9 cellular contexts compared by ENCODE assay signal in the genomic region with DNA sequence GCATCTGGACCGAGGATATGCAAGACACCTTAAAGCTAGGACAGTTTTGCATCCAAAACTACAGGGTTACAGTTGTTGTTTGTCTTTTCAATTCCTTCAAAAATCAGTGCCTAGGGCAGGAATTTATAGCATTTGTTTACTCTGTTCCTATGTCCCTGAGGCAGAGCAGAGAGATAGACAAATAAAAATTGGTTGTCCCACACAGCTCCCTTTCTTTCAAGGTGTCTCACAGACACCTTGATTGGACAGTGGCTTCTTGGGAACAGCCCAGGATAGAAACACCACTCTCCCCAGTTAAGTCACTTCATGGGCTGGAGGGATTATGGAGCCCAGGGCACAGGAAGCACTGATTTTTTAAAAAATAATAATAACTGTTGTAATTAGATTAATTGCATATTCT. TPM values are rescaled to one million over a fixed set of nuclear protein-coding genes. Genes with fewer than 3 reads are reported as not detected.
"Had no signal": no experiment of that assay in that cellular context is flagged by ENCODE, and none has a peak within 500 bp of the region (broad histone marks: within the 10 kb centered on the region; RNA-seq: fewer than 3 reads in every experiment).

No MANE protein-coding gene starts in this region.

- FAIRE-seq: HepG2, HTR-8/SVneo, K562 had no signal

- DNase-seq: IMR-90, KBM-7 had no signal

- H3K27ac ChIP-seq: HL-60 had no signal

- ATAC-seq: HepG2, K562 had no signal

- H3K4me3 Mint-ChIP-seq: IgD-negative memory B cell had no signal

- H3K4me3 ChIP-seq: K562 had no signal

- H3K9me3 Mint-ChIP-seq: IgD-negative memory B cell had no signal

RNA-seq across cellular contexts. Expression of gene MAGEB17, which starts 8.0 kb away (rescaled TPM):
- total RNA-seq: HepG2, HT-29, HT1080 had no signal
- polyA plus RNA-seq: HepG2 had no signal

RNA-seq across cellular contexts. Expression of gene GRPR, which starts 52.0 kb away (rescaled TPM):
- total RNA-seq: HT-29, HT1080, K562 had no signal
